In the genomic region with DNA sequence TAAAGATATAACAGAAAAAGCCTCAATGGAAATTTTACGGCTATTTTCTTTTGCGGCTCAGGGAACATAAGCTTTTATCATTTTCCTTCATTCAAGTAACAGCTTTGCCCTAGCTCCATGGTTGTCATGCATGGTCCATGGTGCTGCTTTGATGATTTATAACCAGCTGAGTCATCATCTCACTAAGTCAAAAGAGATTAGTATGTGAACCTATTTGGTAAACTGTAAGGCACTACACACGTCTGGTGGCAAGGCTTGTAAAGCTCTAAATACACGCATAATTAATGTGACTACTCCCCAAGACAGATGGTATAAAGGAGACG, we compare ENCODE assay signal across 16 cellular contexts.
DNase-seq lines count a peak whose midpoint lies in the region; ATAC-seq, FAIRE-seq and TF ChIP-seq lines count a peak whose summit lies in the region.
"Had no signal": no experiment of that assay in that cellular context is flagged by ENCODE, and none has a peak within 500 bp of the region (broad histone marks: within the 10 kb centered on the region; RNA-seq: fewer than 3 reads in every experiment).

No MANE protein-coding gene starts in this region.

- no TSS peak for BruUV-seq in HepG2 (replicated peaks; lab: Mats Ljungman, UMichigan)

- in situ Hi-C loops in HepG2 (cut with HindIII; ENCODE audit: extremely low pct_ligation_motif_present, low pct_unique_long_range_greater_than_20kb), result no loop called here

- no peak for ATAC-seq in HepG2
- ATAC-seq in GM21528 (IDR thresholded peaks at IDR 0.05; ENCODE audit: low FRiP score, unreplicated experiment), result no peak
- ATAC-seq: heart left ventricle, left lung had no signal

- FAIRE-seq in bronchial epithelial cell (lab: Jason Lieb, UNC), result no peak
- FAIRE-seq in HepG2 (lab: Jason Lieb, UNC), result no peak

- TF ChIP-seq EP300 in Ishikawa (IDR thresholded peaks at IDR 0.05; ENCODE audit: borderline replicate concordance) (no peak), HepG2 (IDR thresholded peaks at IDR 0.05; ENCODE audit: low read depth in 2 of 2, low read length in 2 of 2) (no peak), HepG2 (CRISPR knock-in tag; IDR thresholded peaks at IDR 0.05; ENCODE audit: borderline replicate concordance) (no peak)

- H3K27ac ChIP-seq in HepG2 (ENCODE audit: extremely low read length, insufficient read depth, low read length), result no peak overlapping the region
- H3K27ac ChIP-seq: ascending aorta, heart left ventricle, left lung had no signal

- H3K4me3 ChIP-seq in bronchial epithelial cell (ENCODE audit: low read depth, low read length) (no peak overlapping the region), HepG2 (replicated peaks in 1 of 3; ENCODE audit: insufficient read depth in 1 of 3, low read depth in 2 of 3, low read length in 3 of 3) (no peak overlapping the region)
- H3K4me3 ChIP-seq: ascending aorta, heart left ventricle, left lung had no signal

- WGBS in HepG2 (ENCODE audit: low lambda C conversion rate), result 40% methylated on average over 5 of the region's 5 CpGs

- no peak overlapping the region for H3K4me2 ChIP-seq in HepG2 (ENCODE audit: low read depth, low read length)

- H3K27me3 ChIP-seq in bronchial epithelial cell (ENCODE audit: control insufficient read depth, insufficient read depth, low read length) (no peaks in the 10 kb centered on the region), HepG2 (ENCODE audit: control insufficient read depth in 1 of 2, insufficient read depth in 2 of 2, low read length in 2 of 2) (peaks cover 2 to 9% of the 10 kb centered on the region in 2 experiments; a peak in 2 of 5 replicates)
- H3K27me3 ChIP-seq: ascending aorta, left lung had no signal

- no peaks in the 10 kb centered on the region for H3K4me1 ChIP-seq in HepG2 (ENCODE audit: insufficient read depth, low read length)
- H3K4me1 ChIP-seq: heart left ventricle, left lung had no signal

- peak; percentile 24 for DNase-seq in Ammon's horn (ENCODE audit: low spot score)
- DNase-seq in bronchial epithelial cell (ENCODE audit: low read depth), result peak; percentile 56
- DNase-seq in HepG2 (ENCODE audit: low spot score), result no peak
- no peak for DNase-seq in GM10248 (ENCODE audit: extremely low spot score)
- no peak for DNase-seq in stimulated activated CD4-positive, alpha-beta T cell treated with anti-CD3 and anti-CD28 coated beads, Interleukin-15, amount 100 ng/mL, for 24 hours
- DNase-seq in stimulated activated CD8-positive, alpha-beta memory T cell treated with anti-CD3 and anti-CD28 coated beads, Interleukin-4, amount 100 ng/mL, for 48 hours, result no peak
- DNase-seq: CD4-positive, CD25-positive, alpha-beta regulatory T cell; effector memory CD4-positive, alpha-beta T cell; heart left ventricle; left lung; NCI-H1417 treated with DMSO at 0.1 percent for 48 hours; NCI-H510A; T1000 had no signal

- CTCF ChIA-PET in HepG2 (lab: Yijun Ruan, JAX; ENCODE audit: low intra/inter-chr PET ratio, low total read pairs), result no interaction called here
- CTCF ChIA-PET in GM10248 (lab: Yijun Ruan, JAX), result interaction anchor here (0.8 to 1.6 kb wide), 4 partner anchors 8 to 124 kb away, joined by 3 to 6 read pairs (median 3); no protein-coding TSS in a partner anchor

- TF ChIP-seq POLR2A in HepG2 (IDR thresholded peaks at IDR 0.05; ENCODE audit: insufficient read depth in 1 of 2, low read depth in 2 of 2, low read length in 2 of 2), result no peak

- no peak overlapping the region for H2AFZ ChIP-seq in HepG2 (ENCODE audit: low read length)

- no peaks in the 10 kb centered on the region for H3K79me2 ChIP-seq in HepG2 (ENCODE audit: insufficient read depth, low read length)

- intact Hi-C loops in HepG2 (cut with micrococcal nuclease; ENCODE audit: unreplicated experiment), result no loop called here

- H3K36me3 ChIP-seq in bronchial epithelial cell (ENCODE audit: control insufficient read depth, insufficient read depth, low read length) (no peaks in the 10 kb centered on the region), HepG2 (replicated peaks in 1 of 2; ENCODE audit: control insufficient read depth in 1 of 2, insufficient read depth in 2 of 2, low read length in 2 of 2) (no peaks in the 10 kb centered on the region)
- H3K36me3 ChIP-seq: ascending aorta, heart left ventricle, left lung had no signal

- no peak for TF ChIP-seq RAD21 in Ishikawa (IDR thresholded peaks at IDR 0.05; ENCODE audit: low read depth)
- TF ChIP-seq RAD21 in HepG2 (CRISPR knock-in tag; IDR thresholded peaks at IDR 0.05), result no peak

- POLR2A ChIA-PET in HepG2 (lab: Yijun Ruan, JAX), result no interaction called here
- POLR2A ChIA-PET in GM10248 (lab: Yijun Ruan, JAX), result no interaction called here

- no peak for TF ChIP-seq CTCF in bronchial epithelial cell (IDR thresholded peaks at IDR 0.05; ENCODE audit: insufficient read depth, low read length, severe bottlenecking)
- TF ChIP-seq CTCF in HepG2 (CRISPR knock-in tag; IDR thresholded peaks at IDR 0.05), result no peak
- no peak for TF ChIP-seq CTCF in GM10248 (IDR thresholded peaks at IDR 0.05; ENCODE audit: control extremely low read depth, extremely low read depth, low read depth, missing control alignments)

- H3K9ac ChIP-seq in HepG2 (ENCODE audit: insufficient read depth, low read depth, low read length), result no peak overlapping the region

- no peaks in the 10 kb centered on the region for H4K20me1 ChIP-seq in HepG2 (ENCODE audit: insufficient read depth, low read length)

- no peaks in the 10 kb centered on the region for H3K9me3 ChIP-seq in HepG2 (ENCODE audit: low read length)
- H3K9me3 ChIP-seq: ascending aorta, heart left ventricle, left lung had no signal

TF ChIP-seq in Ishikawa, 13 proteins besides CTCF, POLR2A, EP300 and RAD21:
- TF ChIP-seq TEAD4 (IDR thresholded peaks at IDR 0.05), result no peak
- TF ChIP-seq, protein P1, sequence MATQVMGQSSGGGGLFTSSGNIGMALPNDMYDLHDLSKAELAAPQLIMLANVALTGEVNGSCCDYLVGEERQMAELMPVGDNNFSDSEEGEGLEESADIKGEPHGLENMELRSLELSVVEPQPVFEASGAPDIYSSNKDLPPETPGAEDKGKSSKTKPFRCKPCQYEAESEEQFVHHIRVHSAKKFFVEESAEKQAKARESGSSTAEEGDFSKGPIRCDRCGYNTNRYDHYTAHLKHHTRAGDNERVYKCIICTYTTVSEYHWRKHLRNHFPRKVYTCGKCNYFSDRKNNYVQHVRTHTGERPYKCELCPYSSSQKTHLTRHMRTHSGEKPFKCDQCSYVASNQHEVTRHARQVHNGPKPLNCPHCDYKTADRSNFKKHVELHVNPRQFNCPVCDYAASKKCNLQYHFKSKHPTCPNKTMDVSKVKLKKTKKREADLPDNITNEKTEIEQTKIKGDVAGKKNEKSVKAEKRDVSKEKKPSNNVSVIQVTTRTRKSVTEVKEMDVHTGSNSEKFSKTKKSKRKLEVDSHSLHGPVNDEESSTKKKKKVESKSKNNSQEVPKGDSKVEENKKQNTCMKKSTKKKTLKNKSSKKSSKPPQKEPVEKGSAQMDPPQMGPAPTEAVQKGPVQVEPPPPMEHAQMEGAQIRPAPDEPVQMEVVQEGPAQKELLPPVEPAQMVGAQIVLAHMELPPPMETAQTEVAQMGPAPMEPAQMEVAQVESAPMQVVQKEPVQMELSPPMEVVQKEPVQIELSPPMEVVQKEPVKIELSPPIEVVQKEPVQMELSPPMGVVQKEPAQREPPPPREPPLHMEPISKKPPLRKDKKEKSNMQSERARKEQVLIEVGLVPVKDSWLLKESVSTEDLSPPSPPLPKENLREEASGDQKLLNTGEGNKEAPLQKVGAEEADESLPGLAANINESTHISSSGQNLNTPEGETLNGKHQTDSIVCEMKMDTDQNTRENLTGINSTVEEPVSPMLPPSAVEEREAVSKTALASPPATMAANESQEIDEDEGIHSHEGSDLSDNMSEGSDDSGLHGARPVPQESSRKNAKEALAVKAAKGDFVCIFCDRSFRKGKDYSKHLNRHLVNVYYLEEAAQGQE (IDR thresholded peaks at IDR 0.05; ENCODE audit: low read depth), result peak; percentile 60
TF ChIP-seq in Ishikawa: peak in this region for 1.

TF ChIP-seq in HepG2, 621 proteins besides CTCF, POLR2A, EP300 and RAD21:
- TF ChIP-seq XRCC5 (optimal IDR thresholded peaks at IDR 0.05; ENCODE audit: low read length) (no peak), MAFK (conservative IDR thresholded peaks at IDR 0.05 in 1 of 2, IDR thresholded peaks at IDR 0.05 in 1 of 2; ENCODE audit: low read length in 2 of 2) (peak; percentile 66)

Comparison
In these comparisons a context has a peak if more than half of its experiments do, and no peak if none do; other contexts are left out.
1. DNase-seq: peak in Ammon's horn (single experiment) and bronchial epithelial cell (single experiment); none in HepG2 (single experiment), GM10248 (single experiment), stimulated activated CD4-positive, alpha-beta T cell treated with anti-CD3 and anti-CD28 coated beads, Interleukin-15, amount 100 ng/mL, for 24 hours (single experiment) and stimulated activated CD8-positive, alpha-beta memory T cell treated with anti-CD3 and anti-CD28 coated beads, Interleukin-4, amount 100 ng/mL, for 48 hours (single experiment).